In the genomic region with DNA sequence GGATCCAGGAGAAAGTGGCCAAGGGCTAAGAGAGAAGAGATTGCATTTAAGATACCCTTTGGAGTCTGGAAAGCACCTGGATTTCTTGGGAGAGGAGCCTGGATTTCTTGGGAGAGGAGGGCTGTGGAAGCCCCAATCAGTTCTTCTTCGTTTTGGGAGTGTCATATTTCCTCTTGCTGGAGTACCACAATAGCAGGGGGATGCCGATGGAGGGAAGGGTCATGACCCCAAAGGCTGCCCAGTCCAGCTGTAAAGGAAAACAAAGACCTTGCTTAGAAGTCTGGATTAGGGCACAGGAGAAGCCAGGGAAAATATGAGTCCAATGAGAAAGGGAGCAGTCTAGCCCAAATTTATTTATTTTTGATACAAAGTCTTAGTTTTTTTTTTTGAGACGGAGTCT, we compare ENCODE assay signal across 30 cellular contexts. TPM values are rescaled to one million over a fixed set of nuclear protein-coding genes. Genes with fewer than 3 reads are reported as not detected.
A peak's percentile ranks its signal among the peaks of the same experiment; 100 is the strongest.
DNase-seq lines count a peak whose midpoint lies in the region; ATAC-seq and TF ChIP-seq lines count a peak whose summit lies in the region.
"Had no signal": no experiment of that assay in that cellular context is flagged by ENCODE, and none has a peak within 500 bp of the region (broad histone marks: within the 10 kb centered on the region; RNA-seq: fewer than 3 reads in every experiment).

No MANE protein-coding gene starts in this region.

- H2AFZ ChIP-seq in GM23338 (no peak overlapping the region), neural progenitor cell (replicated peaks) (no peak overlapping the region)
- H2AFZ ChIP-seq: GM23248 had no signal

- POLR2A ChIA-PET in A673 (lab: Charles Lee; ENCODE audit: low non-redundant PET) = no interaction called here

- no TSS peak for BruUV-seq in A673 (replicated peaks; lab: Mats Ljungman, UMichigan)

- no peaks in the 10 kb centered on the region for H3K9me3 Mint-ChIP-seq in activated T-cell treated with anti-CD3 and anti-CD28 coated beads, Interleukin-2, amount 50 U/mL, for 24 hours
- no peaks in the 10 kb centered on the region; the same call in 2 of the 3 replicates for H3K9me3 Mint-ChIP-seq in GM23338
- H3K9me3 Mint-ChIP-seq in neural progenitor cell = no peaks in the 10 kb centered on the region
- H3K9me3 Mint-ChIP-seq: activated T-cell treated with anti-CD3 and anti-CD28 coated beads, Interleukin-2, amount 50 U/mL, for 4 hours; memory B cell; naive B cell; T-helper 1 cell treated with Interleukin-12 subunit alpha and Interleukin-12 subunit beta and Interleukin-4 antibody, amounts not matched to agents 30 μg/mL and 1 μg/mL, for 36 hours had no signal

- 62 to 65% methylated on average over 3 of the region's 3 CpGs for WGBS in body of pancreas, 2 donors

- TF ChIP-seq CTCF in GM23338 (conservative IDR thresholded peaks at IDR 0.05; ENCODE audit: low read depth in 2 of 2) (no peak), neural progenitor cell (IDR thresholded peaks at IDR 0.05) (no peak), body of pancreas (IDR thresholded peaks at IDR 0.05) (no peak), A673 (conservative IDR thresholded peaks at IDR 0.05; ENCODE audit: low read depth, low read length) (no peak)

- H3K9ac ChIP-seq in neural progenitor cell = no peak overlapping the region
- H3K9ac ChIP-seq: GM23248, SK-N-SH had no signal

- intact Hi-C loops in body of pancreas (cut with DNase I) = no loop called here
- intact Hi-C loops in A673 (cut with micrococcal nuclease; ENCODE audit: unreplicated experiment) = no loop called here

- H3K27ac Mint-ChIP-seq in activated T-cell treated with anti-CD3 and anti-CD28 coated beads, Interleukin-2, amount 50 U/mL, for 24 hours = peak overlapping the region; percentile 53
- H3K27ac Mint-ChIP-seq in GM23338 (no peak overlapping the region), neural progenitor cell (peak overlapping the region; percentile 68)
- H3K27ac Mint-ChIP-seq: memory B cell had no signal

- 0 out of 2 replicates have a peak, but pooled peaks cover 5% of the 10 kb centered on the region for H3K79me2 ChIP-seq in GM23338 (replicated peaks; ENCODE audit: insufficient read depth)
- no peaks in the 10 kb centered on the region for H3K79me2 ChIP-seq in neural progenitor cell (ENCODE audit: low read depth)

- CTCF ChIA-PET in A673 (lab: Charles Lee) = no interaction called here

- H4K20me1 ChIP-seq in GM23338 (replicated peaks; ENCODE audit: insufficient read depth) (peaks cover 8% of the 10 kb centered on the region), neural progenitor cell (ENCODE audit: low read depth) (peaks cover 22% of the 10 kb centered on the region)

- H3K4me1 Mint-ChIP-seq in activated T-cell treated with anti-CD3 and anti-CD28 coated beads, Interleukin-2, amount 50 U/mL, for 24 hours (ENCODE audit: low read depth) = peaks cover 22% of the 10 kb centered on the region
- H3K4me1 Mint-ChIP-seq in GM23338 (peaks cover 2% of the 10 kb centered on the region), neural progenitor cell (peaks cover 23% of the 10 kb centered on the region)

- H3K27me3 Mint-ChIP-seq in activated T-cell treated with anti-CD3 and anti-CD28 coated beads, Interleukin-2, amount 50 U/mL, for 24 hours = no peaks in the 10 kb centered on the region
- H3K27me3 Mint-ChIP-seq in GM23338 (ENCODE audit: insufficient read depth, low read depth, poor library complexity) (peaks cover 5% of the 10 kb centered on the region), neural progenitor cell (ENCODE audit: insufficient read depth, low read depth) (no peaks in the 10 kb centered on the region)
- H3K27me3 Mint-ChIP-seq: B cell, memory B cell, naive B cell had no signal

- H3K36me3 Mint-ChIP-seq in activated T-cell treated with anti-CD3 and anti-CD28 coated beads, Interleukin-2, amount 50 U/mL, for 24 hours (ENCODE audit: low read depth) = peaks cover 70% of the 10 kb centered on the region
- peaks cover 58% of the 10 kb centered on the region for H3K36me3 Mint-ChIP-seq in GM23338 (ENCODE audit: low read depth)
- peaks cover 36% of the 10 kb centered on the region for H3K36me3 Mint-ChIP-seq in neural progenitor cell

- TF ChIP-seq POLR2A in body of pancreas (IDR thresholded peaks at IDR 0.05) = no peak

- peaks cover 28% of the 10 kb centered on the region for H3F3A ChIP-seq in GM23338 (replicated peaks; ENCODE audit: low read depth)
- H3F3A ChIP-seq in neural progenitor cell (ENCODE audit: low read depth) = peaks cover 40% of the 10 kb centered on the region

- H3K36me3 ChIP-seq in GM23338 (ENCODE audit: insufficient read depth) (peaks cover 43% of the 10 kb centered on the region), neural progenitor cell (peaks cover 11% of the 10 kb centered on the region), body of pancreas (replicated peaks in 1 of 2; ENCODE audit: insufficient read depth in 1 of 2, low read depth in 2 of 2) (peaks cover 0 to 24% of the 10 kb centered on the region in 2 donors), A673 (ENCODE audit: insufficient read depth, low read length, poor library complexity, severe bottlenecking) (peaks cover 56% of the 10 kb centered on the region)

- ATAC-seq in GM23338 = no peak
- no peak for ATAC-seq in body of pancreas
- ATAC-seq: activated T-cell treated with anti-CD3 and anti-CD28 coated beads, Interleukin-2, amount 50 U/mL, for 4 hours had no signal

- 0 out of 2 replicates have a peak overlapping the region, but pooled peaks have one; percentile 66 for H3K27ac ChIP-seq in GM23338 (ENCODE audit: low read depth)
- peak overlapping the region; percentile 42 for H3K27ac ChIP-seq in neural progenitor cell
- H3K27ac ChIP-seq in body of pancreas = no peak overlapping the region
- H3K27ac ChIP-seq in A673 (ENCODE audit: low read depth, low read length, poor library complexity, severe bottlenecking) = no peak overlapping the region
- H3K27ac ChIP-seq: GM23248, pancreas, right atrium auricular region had no signal

- H3K4me3 ChIP-seq in GM23338 = no peak overlapping the region
- H3K4me3 ChIP-seq in neural progenitor cell = no peak overlapping the region
- no peak overlapping the region for H3K4me3 ChIP-seq in body of pancreas
- no peak overlapping the region for H3K4me3 ChIP-seq in A673 (ENCODE audit: low read depth, low read length, poor library complexity, severe bottlenecking)
- H3K4me3 ChIP-seq: GM23248, K562, pancreas, right atrium auricular region had no signal

- H3K4me2 ChIP-seq in GM23338 = no peak overlapping the region
- H3K4me2 ChIP-seq in neural progenitor cell = peak overlapping the region; percentile 59
- H3K4me2 ChIP-seq: SK-N-SH had no signal

- no peaks in the 10 kb centered on the region for H3K4me1 ChIP-seq in GM23338 (ENCODE audit: insufficient read depth)
- H3K4me1 ChIP-seq in neural progenitor cell = peaks cover 19% of the 10 kb centered on the region
- H3K4me1 ChIP-seq in body of pancreas = no peaks in the 10 kb centered on the region
- H3K4me1 ChIP-seq in A673 (ENCODE audit: insufficient read depth, low read length, poor library complexity, severe bottlenecking) = no peaks in the 10 kb centered on the region
- H3K4me1 ChIP-seq: pancreas, right atrium auricular region had no signal

- DNase-seq in activated T-cell treated with anti-CD3 and anti-CD28 coated beads, Interleukin-2, amount 50 U/mL, for 24 hours = no peak
- no peak for DNase-seq in activated T-cell treated with anti-CD3 and anti-CD28 coated beads, Interleukin-2, amount 50 U/mL, for 48 hours
- DNase-seq in GM23338 (ENCODE audit: low spot score) (no peak), ecto neural progenitor cell (ENCODE audit: low spot score) (peak; percentile 68), neural progenitor cell (ENCODE audit: low spot score) (peak; percentile 79), body of pancreas (no peak), A673 (ENCODE audit: low spot score) (no peak), midbrain (lab: John Stamatoyannopoulos, UW) (no peak)
- DNase-seq: activated CD4-positive, alpha-beta T cell treated with anti-CD3 and anti-CD28 coated beads for 1 hour; activated CD8-positive, alpha-beta memory T cell treated with anti-CD3 and anti-CD28 coated beads for 24 hours; activated naive CD4-positive, alpha-beta T cell treated with Interleukin-2 at 50 U/mL for 16 hours; activated T-cell treated with anti-CD3 and anti-CD28 coated beads, Interleukin-2, amount 50 U/mL, for 4 hours; cortex of kidney; GM23248; naive B cell; NCI-H1436; NCI-H345; NCI-H774; RPMI8226; SK-N-SH; stimulated activated CD4-positive, alpha-beta T cell treated with anti-CD3 and anti-CD28 coated beads, Interleukin-2, amount 100 ng/mL, for 24 hours; trophoblast cell had no signal

- no peaks in the 10 kb centered on the region for H3K27me3 ChIP-seq in GM23338 (ENCODE audit: insufficient read depth)
- no peaks in the 10 kb centered on the region for H3K27me3 ChIP-seq in neural progenitor cell
- H3K27me3 ChIP-seq in body of pancreas = no peaks in the 10 kb centered on the region
- no peaks in the 10 kb centered on the region for H3K27me3 ChIP-seq in A673 (replicated peaks; ENCODE audit: insufficient read depth, low read depth, low read length, poor library complexity)
- H3K27me3 ChIP-seq: pancreas, right atrium auricular region had no signal

- H3K4me3 Mint-ChIP-seq in activated T-cell treated with anti-CD3 and anti-CD28 coated beads, Interleukin-2, amount 50 U/mL, for 24 hours = no peak overlapping the region
- H3K4me3 Mint-ChIP-seq in GM23338 = no peak overlapping the region
- H3K4me3 Mint-ChIP-seq in neural progenitor cell = peak overlapping the region; percentile 54
- H3K4me3 Mint-ChIP-seq: activated T-cell treated with anti-CD3 and anti-CD28 coated beads, Interleukin-2, amount 50 U/mL, for 4 hours; B cell; memory B cell; naive B cell; T-helper 1 cell treated with Interleukin-12 subunit alpha and Interleukin-12 subunit beta and Interleukin-4 antibody, amounts not matched to agents 30 μg/mL and 1 μg/mL, for 36 hours had no signal

- no peaks in the 10 kb centered on the region for H3K9me2 ChIP-seq in GM23338 (ENCODE audit: insufficient read depth)
- H3K9me2 ChIP-seq: SK-N-SH had no signal

- H3K9me3 ChIP-seq in neural progenitor cell (ENCODE audit: low read depth) (no peaks in the 10 kb centered on the region), body of pancreas (no peaks in the 10 kb centered on the region), A673 (ENCODE audit: low read depth, low read length, poor library complexity, severe bottlenecking) (no peaks in the 10 kb centered on the region)
- H3K9me3 ChIP-seq: pancreas, right atrium auricular region, SK-N-SH had no signal

RNA-seq across cellular contexts. Expression of gene SSR2, which starts 11.3 kb away (rescaled TPM):
- 270 and 291 TPM in 2 replicates for total RNA-seq in GM23338 (2014; rRNA removed; shearing (Covaris generic))
- polyA plus RNA-seq in GM23338 (2016; fragmentation: Nextera tagmentation; extraction: Ambion mirVana) = 130 and 136 TPM in 2 replicates
- total RNA-seq in neural progenitor cell (ENCODE audit: low replicate concordance) (293 and 314 TPM in 2 replicates), body of pancreas (100 to 1,000 TPM; 179 to 291 TPM), A673 (2021) (220 and 233 TPM in 2 replicates)

RNA-seq across cellular contexts. Expression of gene ARHGEF2, which starts 31.1 kb away (rescaled TPM):
- 64.0 and 87.6 TPM in 2 replicates for total RNA-seq in GM23338 (2014; rRNA removed; shearing (Covaris generic))
- polyA plus RNA-seq in GM23338 (2016; fragmentation: Nextera tagmentation; extraction: Ambion mirVana) = 21.2 and 23.0 TPM in 2 replicates
- total RNA-seq in neural progenitor cell (ENCODE audit: low replicate concordance) = 79.7 and 108 TPM in 2 replicates
- 10 to 100 TPM; 31.9 to 32.6 TPM for total RNA-seq in body of pancreas
- total RNA-seq in A673 (2021) = 148 and 161 TPM in 2 replicates

RNA-seq across cellular contexts. Expression of gene UBQLN4, which starts 44.2 kb away (rescaled TPM):
- total RNA-seq in GM23338 (2014; rRNA removed; shearing (Covaris generic)) = 28.4 and 30.5 TPM in 2 replicates
- polyA plus RNA-seq in GM23338 (2016; fragmentation: Nextera tagmentation; extraction: Ambion mirVana) = 10.0 and 11.2 TPM in 2 replicates
- total RNA-seq in neural progenitor cell (ENCODE audit: low replicate concordance) = 43.7 and 64.9 TPM in 2 replicates
- total RNA-seq in body of pancreas = 10 to 100 TPM; 16.5 to 16.9 TPM
- 66.6 and 75.2 TPM in 2 replicates for total RNA-seq in A673 (2021)

RNA-seq across cellular contexts. Expression of gene LAMTOR2, which starts 45.2 kb away (rescaled TPM):
- total RNA-seq in GM23338 (2014; rRNA removed; shearing (Covaris generic)) = 35.2 and 67.3 TPM in 2 replicates
- 108 and 113 TPM in 2 replicates for polyA plus RNA-seq in GM23338 (2016; fragmentation: Nextera tagmentation; extraction: Ambion mirVana)
- total RNA-seq in neural progenitor cell (ENCODE audit: low replicate concordance) (29.4 and 50.6 TPM in 2 replicates), body of pancreas (10 to 100 TPM; 44.2 to 47.5 TPM), A673 (2021) (52.0 and 63.6 TPM in 2 replicates)

RNA-seq across cellular contexts. Expression of gene RAB25, which starts 51.6 kb away (rescaled TPM):
- 21.3 and 30.0 TPM in 2 replicates for total RNA-seq in GM23338 (2014; rRNA removed; shearing (Covaris generic))
- polyA plus RNA-seq in GM23338 (2016; fragmentation: Nextera tagmentation; extraction: Ambion mirVana) = 42.7 and 47.3 TPM in 2 replicates
- total RNA-seq in neural progenitor cell (ENCODE audit: low replicate concordance) (2.4 and 7.7 TPM in 2 replicates), body of pancreas (10 to 100 TPM; 31.3 to 66.7 TPM), A673 (2021) (0.47 and 0.66 TPM in 2 replicates)
- total RNA-seq: G401, GM23248, subcutaneous adipose tissue had no signal
- polyA plus RNA-seq: GM23248, SK-N-SH had no signal

Comparison
In these comparisons a context has a peak if more than half of its experiments do, and no peak if none do; other contexts are left out.
1. DNase-seq: peak in ecto neural progenitor cell (single experiment) and neural progenitor cell (single experiment); none in activated T-cell treated with anti-CD3 and anti-CD28 coated beads, Interleukin-2, amount 50 U/mL, for 24 hours (single experiment), activated T-cell treated with anti-CD3 and anti-CD28 coated beads, Interleukin-2, amount 50 U/mL, for 48 hours (0 of 2), GM23338 (single experiment), body of pancreas (0 of 4), A673 (single experiment) and midbrain (single experiment).
2. H3K27ac ChIP-seq: peak in GM23338 (single experiment) and neural progenitor cell (single experiment); none in body of pancreas (0 of 4) and A673 (single experiment).